Comparison of ENCODE assay signal across 1 cellular context in genomic region chr12:11805043-11805442, GRCh38.
TF ChIP-seq lines count a peak whose summit lies in the region.

No MANE protein-coding gene starts in this region.

TF ChIP-seq in SK-N-SH, 30 proteins besides CTCF, POLR2A, EP300 and RAD21 (continued from another document):
- no peak for TF ChIP-seq SMC3 (IDR thresholded peaks at IDR 0.05; ENCODE audit: low read depth, low read length)
- TF ChIP-seq FOXM1 (IDR thresholded peaks at IDR 0.05; ENCODE audit: low read depth), result no peak
